Comparison of ENCODE assay signal across 17 cellular contexts in the genomic region with DNA sequence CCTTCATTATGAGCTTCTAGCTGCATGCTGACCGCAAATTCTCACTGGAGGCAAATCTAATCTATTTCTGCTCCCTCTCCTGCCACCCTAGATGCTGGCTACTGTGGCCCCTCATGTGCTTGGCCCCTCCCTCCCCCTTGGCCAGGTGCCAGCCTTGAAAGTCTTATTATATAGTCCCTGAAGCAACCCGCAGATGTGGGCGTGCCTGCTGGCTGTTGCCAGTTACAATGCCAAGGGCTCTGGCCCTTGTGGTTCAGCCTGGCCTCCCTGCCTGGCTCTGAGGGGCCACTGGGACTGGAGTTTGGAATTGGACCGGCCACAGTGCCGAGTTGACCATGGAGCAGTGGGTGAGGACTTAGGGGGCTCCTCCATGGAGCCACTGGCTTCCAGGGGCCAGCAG.
DNase-seq lines count a peak whose midpoint lies in the region; ATAC-seq and TF ChIP-seq lines count a peak whose summit lies in the region.
"Had no signal": no experiment of that assay in that cellular context is flagged by ENCODE, and none has a peak within 500 bp of the region (broad histone marks: within the 10 kb centered on the region; RNA-seq: fewer than 3 reads in every experiment).

No MANE protein-coding gene starts in this region.

- H2AFZ ChIP-seq in Karpas-422 (ENCODE audit: low read length), result no peak overlapping the region

- H4K20me1 ChIP-seq in Karpas-422 (ENCODE audit: insufficient read depth, low read depth, low read length), result no peaks in the 10 kb centered on the region

- peaks cover 3% of the 10 kb centered on the region for H3K36me3 Mint-ChIP-seq in endothelial cell (ENCODE audit: low read depth, unreplicated experiment)
- H3K36me3 Mint-ChIP-seq: CD14-positive monocyte had no signal

- ATAC-seq in Right ventricle myocardium inferior (no peak), left cardiac atrium (no peak), mucosa of descending colon (no peak), GM18502 (IDR thresholded peaks at IDR 0.05; ENCODE audit: poor library complexity, unreplicated experiment) (no peak)
- ATAC-seq: CD8-positive, alpha-beta T cell had no signal

- H3K4me1 Mint-ChIP-seq in endothelial cell (ENCODE audit: unreplicated experiment), result no peaks in the 10 kb centered on the region
- H3K4me1 Mint-ChIP-seq: CD14-positive monocyte had no signal

- H3K27me3 Mint-ChIP-seq in endothelial cell (ENCODE audit: unreplicated experiment), result peaks cover 8% of the 10 kb centered on the region

- H3K79me2 ChIP-seq in Karpas-422 (ENCODE audit: low read length), result no peaks in the 10 kb centered on the region

- H3K36me3 ChIP-seq in mucosa of descending colon (ENCODE audit: low read depth) (no peaks in the 10 kb centered on the region), spleen (no peaks in the 10 kb centered on the region), Karpas-422 (ENCODE audit: insufficient read depth, low read length) (no peaks in the 10 kb centered on the region)

- no peaks in the 10 kb centered on the region for H3K9me2 ChIP-seq in Karpas-422 (replicated peaks; ENCODE audit: insufficient read depth, low read length)

- peak; percentile 30 for DNase-seq in Right ventricle myocardium inferior (ENCODE audit: missing footprints)
- DNase-seq in left cardiac atrium, result no peak
- DNase-seq in M059J (ENCODE audit: low read depth), result peak; percentile 59
- peak in 2 of 3 donors; percentile 10 to 21 for DNase-seq in mucosa of descending colon
- DNase-seq in spleen, result peak; percentile 47
- no peak for DNase-seq in Karpas-422
- DNase-seq in endothelial cell (ENCODE audit: low spot score), result no peak
- DNase-seq: CD8-positive, alpha-beta T cell; COR-L47; DMS153; DMS79 treated with DMSO at 0.1 percent for 48 hours; EL; HCEC 1CT; HFFc6 had no signal

- H3K9me3 Mint-ChIP-seq in endothelial cell (ENCODE audit: unreplicated experiment), result no peaks in the 10 kb centered on the region

- no peak overlapping the region for H3K27ac Mint-ChIP-seq in endothelial cell (ENCODE audit: unreplicated experiment)
- H3K27ac Mint-ChIP-seq: CD14-positive monocyte; CD8-positive, alpha-beta T cell; HFFc6 had no signal

- H3K4me3 ChIP-seq in mucosa of descending colon (no peak overlapping the region), spleen (no peak overlapping the region), Karpas-422 (ENCODE audit: low read length) (no peak overlapping the region)

- WGBS in spleen, 5 donors, result 83 to 93% (median 84%) methylated on average over 4 to 5 of the region's 5 CpGs

- TF ChIP-seq CTCF in mucosa of descending colon (IDR thresholded peaks at IDR 0.05) (no peak), spleen (IDR thresholded peaks at IDR 0.05 in 8 of 11, conservative IDR thresholded peaks at IDR 0.05 in 3 of 11) (no peak), endothelial cell (IDR thresholded peaks at IDR 0.05; ENCODE audit: unreplicated experiment) (no peak)

- no peak for TF ChIP-seq POLR2A in spleen (IDR thresholded peaks at IDR 0.05)

- no peak overlapping the region for H3K4me2 ChIP-seq in Karpas-422 (ENCODE audit: low read depth, low read length, poor library complexity, severe bottlenecking)

- H3K9me3 ChIP-seq in mucosa of descending colon, result peaks cover 3% of the 10 kb centered on the region
- peaks cover 4 to 30% (median 22%) of the 10 kb centered on the region in 8 donors for H3K9me3 ChIP-seq in spleen
- H3K9me3 ChIP-seq in Karpas-422 (ENCODE audit: low read length), result no peaks in the 10 kb centered on the region

- H3K9ac ChIP-seq in Karpas-422 (ENCODE audit: low read length), result no peak overlapping the region

- H3K27ac ChIP-seq in spleen (no peak overlapping the region), Karpas-422 (ENCODE audit: low read length) (no peak overlapping the region)
- H3K27ac ChIP-seq: 22Rv1 had no signal

- no peak overlapping the region for H3K4me3 Mint-ChIP-seq in endothelial cell (ENCODE audit: unreplicated experiment)
- H3K4me3 Mint-ChIP-seq: CD14-positive monocyte; CD8-positive, alpha-beta T cell; HFFc6 had no signal

- H3K27me3 ChIP-seq in spleen (replicated peaks in 1 of 7), result peaks cover 0 to 40% (median 7%) of the 10 kb centered on the region in 7 donors
- H3K27me3 ChIP-seq in Karpas-422 (ENCODE audit: low read length), result no peaks in the 10 kb centered on the region

- intact Hi-C loops in Right ventricle myocardium inferior (cut with DNase I), result no loop called here
- intact Hi-C loops in left cardiac atrium (cut with DNase I), result no loop called here
- intact Hi-C loops in mucosa of descending colon (cut with DNase I, micrococcal nuclease), result no loop called here
- intact Hi-C loops in spleen (cut with DNase I; ENCODE audit: low total_unique reads), result no loop called here

- H3K4me1 ChIP-seq in mucosa of descending colon (ENCODE audit: low read depth), result no peaks in the 10 kb centered on the region
- peaks cover 0 to 5% (median under 1%) of the 10 kb centered on the region in 6 donors for H3K4me1 ChIP-seq in spleen
- H3K4me1 ChIP-seq in Karpas-422 (ENCODE audit: low read length), result no peaks in the 10 kb centered on the region

Comparison
In these comparisons a context has a peak if more than half of its experiments do, and no peak if none do; other contexts are left out.
1. DNase-seq: peak in Right ventricle myocardium inferior (single experiment), M059J (single experiment), mucosa of descending colon (2 of 3) and spleen (single experiment); none in left cardiac atrium (single experiment), Karpas-422 (single experiment) and endothelial cell (single experiment).